8 cellular contexts compared by ENCODE assay signal in the genomic region with DNA sequence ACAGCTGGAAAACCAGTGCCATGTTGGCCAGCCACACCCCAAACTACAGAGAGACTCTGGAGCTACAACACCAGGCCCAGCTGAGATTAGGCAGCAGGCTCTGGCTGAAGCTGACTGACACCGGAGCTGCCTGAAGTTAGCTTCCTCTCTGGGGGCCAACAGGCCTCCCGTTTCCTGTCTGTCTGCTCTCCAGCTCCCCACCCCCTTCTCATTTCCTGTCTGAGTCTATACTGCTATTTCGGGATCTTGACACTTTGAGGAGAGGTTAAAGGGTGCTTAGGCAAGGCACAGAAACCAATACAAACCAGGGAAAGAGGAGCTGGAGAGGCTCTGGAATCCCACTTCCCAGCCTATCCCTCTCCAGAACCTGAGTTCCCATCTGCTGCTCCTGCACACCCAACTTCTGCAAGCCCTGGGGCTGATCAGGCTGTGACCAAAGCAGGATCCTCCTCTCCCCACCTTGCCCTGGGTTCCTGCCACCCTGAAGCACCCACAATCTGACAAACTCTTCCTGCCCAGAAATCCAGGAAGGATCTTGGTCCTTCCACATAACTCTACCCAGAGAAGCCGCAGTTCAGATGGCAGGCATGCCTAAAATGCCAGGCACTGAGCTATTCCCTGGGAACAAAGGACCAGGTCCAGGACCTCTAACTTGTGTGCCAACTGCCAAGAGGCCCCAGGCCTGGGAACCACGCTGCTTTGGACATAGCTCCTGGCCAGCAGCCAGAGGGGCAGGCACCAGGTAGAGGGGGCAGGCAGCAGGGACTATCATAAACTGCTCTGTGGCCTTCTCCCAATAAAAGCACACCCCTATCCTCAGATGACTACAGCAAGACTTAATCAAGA. TPM values are rescaled to one million over a fixed set of nuclear protein-coding genes. Genes with fewer than 3 reads are reported as not detected.
DNase-seq lines count a peak whose midpoint lies in the region; ATAC-seq and TF ChIP-seq lines count a peak whose summit lies in the region.

No MANE protein-coding gene starts in this region.

- H3K9me3 ChIP-seq in OCI-LY1 (ENCODE audit: low read length) (no peaks in the 10 kb centered on the region), trophoblast cell (ENCODE audit: insufficient read depth, low read depth, low read length) (no peaks in the 10 kb centered on the region), tibial nerve (no peaks in the 10 kb centered on the region)

- CTCF ChIA-PET in HEK293T (lab: Yijun Ruan, JAX) = interaction anchor here (1.5 kb wide), 1 partner anchor 40 kb away, joined by 3 read pairs; no protein-coding TSS in a partner anchor

- H4K20me1 ChIP-seq in OCI-LY1 (ENCODE audit: insufficient read depth, low read length) = no peaks in the 10 kb centered on the region

- no peaks in the 10 kb centered on the region for H3F3A ChIP-seq in OCI-LY1 (ENCODE audit: insufficient read depth, low read length)

- peak overlapping the region; percentile 41 for H3K4ac ChIP-seq in trophoblast cell (ENCODE audit: low read depth, low read length)

- peak overlapping the region; percentile 40 for H4K8ac ChIP-seq in trophoblast cell (ENCODE audit: low read depth, low read length)

- H3K9ac ChIP-seq in OCI-LY1 (ENCODE audit: low read length) (peak overlapping the region; percentile 24; the same call in 1 of the 2 replicates), trophoblast cell (ENCODE audit: low read length) (peak overlapping the region; percentile 14)

- no peaks in the 10 kb centered on the region for H3K9me2 ChIP-seq in OCI-LY1 (ENCODE audit: low read depth, low read length)

- H2BK12ac ChIP-seq in trophoblast cell (ENCODE audit: low read length) = peak overlapping the region; percentile 88

- DNase-seq in activated T-cell treated with anti-CD3 and anti-CD28 coated beads, Interleukin-2, amount 50 U/mL, for 1 hour = peak; percentile 72
- peak; percentile 65 for DNase-seq in fibroblast of the conjunctiva (ENCODE audit: low read depth)
- no peak for DNase-seq in trophoblast cell
- peak in 1 of 2 donors; percentile 67 for DNase-seq in tibial nerve (ENCODE audit: low spot score in 2 of 2)
- DNase-seq in HEK293T (ENCODE audit: extremely low spot score) = no peak

- peak overlapping the region; percentile 67 for H4K91ac ChIP-seq in trophoblast cell (ENCODE audit: low read depth, low read length)

- peaks cover 12% of the 10 kb centered on the region for H3K79me1 ChIP-seq in trophoblast cell (ENCODE audit: low read length)

- peak overlapping the region; percentile 71 for H2BK5ac ChIP-seq in trophoblast cell (ENCODE audit: low read depth, low read length, poor library complexity)

- H2BK120ac ChIP-seq in trophoblast cell (ENCODE audit: insufficient read depth, low read length, poor library complexity) = peak overlapping the region; percentile 65

- peak overlapping the region; percentile 53 for H3K4me2 ChIP-seq in OCI-LY1 (ENCODE audit: low read length)
- H3K4me2 ChIP-seq in trophoblast cell (ENCODE audit: low read length) = peak overlapping the region; percentile 7

- H3K4me3 ChIP-seq in OCI-LY1 (ENCODE audit: low read depth, low read length, poor library complexity, severe bottlenecking) (peak overlapping the region; percentile 14), trophoblast cell (ENCODE audit: low read depth, low read length) (no peak overlapping the region), tibial nerve (no peak overlapping the region)

- no CpG with 5 or more reads among the region's 5 CpGs for WGBS in trophoblast cell (ENCODE audit: extremely low coverage, insufficient coverage, insufficient read length)
- WGBS in tibial nerve, 2 donors = 4 to 6% methylated on average over 4 to 5 of the region's 5 CpGs

- no peaks in the 10 kb centered on the region for H3K36me3 ChIP-seq in OCI-LY1 (ENCODE audit: insufficient read depth, low read length)
- H3K36me3 ChIP-seq in trophoblast cell (ENCODE audit: control insufficient read depth in 1 of 2, insufficient read depth in 2 of 2, low read length in 2 of 2) = peaks cover 1 to 2% of the 10 kb centered on the region in 2 experiments
- peaks cover 0 to 26% (median 0%) of the 10 kb centered on the region in 3 donors for H3K36me3 ChIP-seq in tibial nerve

- H3K27me3 ChIP-seq in OCI-LY1 (ENCODE audit: insufficient read depth, low read length) = no peaks in the 10 kb centered on the region
- no peaks in the 10 kb centered on the region for H3K27me3 ChIP-seq in trophoblast cell (ENCODE audit: insufficient read depth, low read length)
- H3K27me3 ChIP-seq in tibial nerve = no peaks in the 10 kb centered on the region

- H2AFZ ChIP-seq in OCI-LY1 (ENCODE audit: low read length) (no peak overlapping the region), trophoblast cell (ENCODE audit: insufficient read depth, low read length, poor library complexity) (peak overlapping the region; percentile 40)

- peak in 1 of 2 donors; percentile 69 for TF ChIP-seq EP300 in tibial nerve (IDR thresholded peaks at IDR 0.05)

- H3K27ac ChIP-seq in OCI-LY1 (ENCODE audit: low read depth, low read length, poor library complexity, severe bottlenecking) = peak overlapping the region; percentile 34
- H3K27ac ChIP-seq in trophoblast cell (ENCODE audit: low read depth, low read length) = peak overlapping the region; percentile 87
- H3K27ac ChIP-seq in tibial nerve = peak overlapping the region; percentile 50 to 96 (median 72)

- H3K4me1 ChIP-seq in OCI-LY1 (ENCODE audit: insufficient read depth, low read length, severe bottlenecking) (peaks cover 39% of the 10 kb centered on the region), trophoblast cell (ENCODE audit: control insufficient read depth in 1 of 2, insufficient read depth in 2 of 2, low read length in 2 of 2) (peaks cover 16 to 24% of the 10 kb centered on the region in 2 experiments), tibial nerve (peaks cover 0 to 86% (median 59%) of the 10 kb centered on the region in 4 donors)

- no peak for TF ChIP-seq POLR2A in tibial nerve (IDR thresholded peaks at IDR 0.05)

- H3K79me2 ChIP-seq in OCI-LY1 (ENCODE audit: insufficient read depth, low read length) (no peaks in the 10 kb centered on the region), trophoblast cell (ENCODE audit: control insufficient read depth, insufficient read depth, low read length, poor library complexity) (no peaks in the 10 kb centered on the region)

- peak; percentile 74 for ATAC-seq in GM18502 (IDR thresholded peaks at IDR 0.05; ENCODE audit: poor library complexity, unreplicated experiment)
- ATAC-seq in HG02852 (IDR thresholded peaks at IDR 0.05; ENCODE audit: unreplicated experiment) = peak; percentile 63

- no peak overlapping the region for H3K23ac ChIP-seq in trophoblast cell (ENCODE audit: low read length)

- H3K18ac ChIP-seq in trophoblast cell (ENCODE audit: low read length) = peak overlapping the region; percentile 72

- TF ChIP-seq CTCF in OCI-LY1 (IDR thresholded peaks at IDR 0.05; ENCODE audit: low read length) (no peak), tibial nerve (IDR thresholded peaks at IDR 0.05) (no peak)

- POLR2A ChIA-PET in HEK293T (lab: Yijun Ruan, JAX) = interaction anchor here (1.0 to 1.4 kb wide), 2 partner anchors 11 to 79 kb away, joined by 3 to 4 read pairs; no protein-coding TSS in a partner anchor

- peak overlapping the region; percentile 31 for H4K12ac ChIP-seq in trophoblast cell (ENCODE audit: low read depth, low read length)

- peak overlapping the region; percentile 80 for H3K14ac ChIP-seq in trophoblast cell (ENCODE audit: low read length)

- H2AK5ac ChIP-seq in trophoblast cell (ENCODE audit: low read length) = peak overlapping the region; percentile 28

TF ChIP-seq in HEK293T, 16 proteins besides CTCF, POLR2A, EP300 and RAD21:
- TF ChIP-seq L3MBTL2 (conservative IDR thresholded peaks at IDR 0.05) = no peak
- TF ChIP-seq HDGF (IDR thresholded peaks at IDR 0.05; ENCODE audit: borderline replicate concordance) = no peak
- no peak for TF ChIP-seq NFRKB (IDR thresholded peaks at IDR 0.05)
- TF ChIP-seq TARDBP (IDR thresholded peaks at IDR 0.05) = no peak
- no peak for TF ChIP-seq ELF4 (IDR thresholded peaks at IDR 0.05)
- no peak for TF ChIP-seq FOXM1 (IDR thresholded peaks at IDR 0.05; ENCODE audit: borderline replicate concordance)
- TF ChIP-seq SUZ12 (IDR thresholded peaks at IDR 0.05) = no peak

RNA-seq across cellular contexts. Expression of gene PRPF40B, which starts 39.9 kb away (rescaled TPM):
- polyA plus RNA-seq in trophoblast cell (2013) = 6.0 and 6.4 TPM in 2 replicates
- total RNA-seq in tibial nerve = 10 to 100 TPM; 18.1 to 36.0 (median 21.4) TPM

RNA-seq across cellular contexts. Expression of gene FMNL3, which starts 44.0 kb away (rescaled TPM):
- 4.6 and 4.8 TPM in 2 replicates for polyA plus RNA-seq in trophoblast cell (2013)
- 10 to 100 TPM; 48.3 to 64.2 (median 58.9) TPM for total RNA-seq in tibial nerve

RNA-seq across cellular contexts. Expression of gene FAM186B, which starts 57.8 kb away (rescaled TPM):
- 0.03 and 0.08 TPM in 2 replicates for polyA plus RNA-seq in trophoblast cell (2013)
- total RNA-seq in tibial nerve = under 1 TPM in 3 of 4 donors, not detected in 1; 0.42 to 0.98 (median 0.44) TPM

Comparison
In these comparisons a context has a peak if more than half of its experiments do, and no peak if none do; other contexts are left out.
1. H3K27ac ChIP-seq: peak in every context shown above with its lines; median percentile 87 in trophoblast cell; 72 in tibial nerve; 34 in OCI-LY1.
2. DNase-seq: peak in activated T-cell treated with anti-CD3 and anti-CD28 coated beads, Interleukin-2, amount 50 U/mL, for 1 hour (single experiment) and fibroblast of the conjunctiva (single experiment); none in trophoblast cell (0 of 2) and HEK293T (single experiment).